In genomic region chr2:218485986-218486667, GRCh38 we compare ENCODE assay signal across 21 cellular contexts.
DNase-seq lines count a peak whose midpoint lies in the region; ATAC-seq and TF ChIP-seq lines count a peak whose summit lies in the region.
"Had no signal": no experiment of that assay in that cellular context is flagged by ENCODE, and none has a peak within 500 bp of the region (broad histone marks: within the 10 kb centered on the region; RNA-seq: fewer than 3 reads in every experiment).

No MANE protein-coding gene starts in this region.

- no peak overlapping the region for H3K4me3 Mint-ChIP-seq in T-helper 17 cell
- H3K4me3 Mint-ChIP-seq in activated naive CD4-positive, alpha-beta T cell treated with anti-CD3 and anti-CD28 coated beads, Interleukin-2, amount 10 ng/mL, durations not matched to agents 7 days and 5 days: no peak overlapping the region
- H3K4me3 Mint-ChIP-seq: CD4-positive, alpha-beta memory T cell had no signal

- TF ChIP-seq POLR2A in right lobe of liver (IDR thresholded peaks at IDR 0.05): no peak
- no peak for TF ChIP-seq POLR2A in sigmoid colon (IDR thresholded peaks at IDR 0.05)

- intact Hi-C loops in right lobe of liver (cut with DNase I) (no loop called here), sigmoid colon (cut with DNase I) (no loop called here)

- 48% methylated on average over 7 of the region's 7 CpGs for WGBS in right lobe of liver (ENCODE audit: insufficient coverage, low coverage, low lambda C conversion rate, missing lambda C conversion rate)
- WGBS in sigmoid colon, 2 donors: 69 to 78% methylated on average over 7 of the region's 7 CpGs

- H3K4me3 ChIP-seq in DOHH2 (ENCODE audit: low read length) (no peak overlapping the region), right lobe of liver (no peak overlapping the region), sigmoid colon (no peak overlapping the region)
- H3K4me3 ChIP-seq: Peyer's patch had no signal

- H3K36me3 ChIP-seq in DOHH2 (ENCODE audit: control insufficient read depth, low read length): peaks cover 76% of the 10 kb centered on the region
- H3K36me3 ChIP-seq in right lobe of liver: peaks cover 0 to 21% (median 6%) of the 10 kb centered on the region in 4 donors
- peaks cover 0 to 72% (median 8%) of the 10 kb centered on the region in 4 donors for H3K36me3 ChIP-seq in sigmoid colon

- H3K36me3 Mint-ChIP-seq in T-helper 17 cell (ENCODE audit: low read depth): no peaks in the 10 kb centered on the region
- H3K36me3 Mint-ChIP-seq in activated naive CD4-positive, alpha-beta T cell treated with anti-CD3 and anti-CD28 coated beads, Interleukin-2, amount 10 ng/mL, durations not matched to agents 7 days and 5 days: peaks cover 48% of the 10 kb centered on the region

- H3K9me3 ChIP-seq in DOHH2 (ENCODE audit: control insufficient read depth, insufficient read depth, low read length) (no peaks in the 10 kb centered on the region), T-helper 17 cell (ENCODE audit: control insufficient read depth, low read length, poor library complexity, severe bottlenecking) (no peaks in the 10 kb centered on the region), right lobe of liver (no peaks in the 10 kb centered on the region), sigmoid colon (no peaks in the 10 kb centered on the region)
- H3K9me3 ChIP-seq: BE2C, Peyer's patch had no signal

- TF ChIP-seq EP300 in sigmoid colon (IDR thresholded peaks at IDR 0.05): no peak

- peaks cover 9% of the 10 kb centered on the region for H3K79me2 ChIP-seq in DOHH2 (ENCODE audit: control insufficient read depth, low read length)

- H3K27ac ChIP-seq in DOHH2 (ENCODE audit: low read depth, low read length): 0 out of 2 replicates have a peak overlapping the region, but pooled peaks have one; percentile 10
- H3K27ac ChIP-seq in right lobe of liver: peak overlapping the region in 2 of 3 donors; percentile 11 to 26
- H3K27ac ChIP-seq in sigmoid colon: no peak overlapping the region
- H3K27ac ChIP-seq: KMS-11, Peyer's patch had no signal

- H3K4me1 Mint-ChIP-seq in T-helper 17 cell: peaks cover 2% of the 10 kb centered on the region
- peaks cover 15% of the 10 kb centered on the region for H3K4me1 Mint-ChIP-seq in activated naive CD4-positive, alpha-beta T cell treated with anti-CD3 and anti-CD28 coated beads, Interleukin-2, amount 10 ng/mL, durations not matched to agents 7 days and 5 days

- DNase-seq in DMS 273 (lab: John Stamatoyannopoulos, UW; ENCODE audit: unreplicated experiment) (peak; percentile 9), DMS 273 treated with DMSO at 0.1 percent for 48 hours (lab: John Stamatoyannopoulos, UW) (no peak), T-helper 17 cell (no peak), right lobe of liver (peak; percentile 45 to 75 (median 71)), sigmoid colon (no peak)
- DNase-seq in activated CD4-positive, alpha-beta T cell treated with anti-CD3 and anti-CD28 coated beads for 4 hours: no peak
- DNase-seq in activated naive CD4-positive, alpha-beta T cell treated with anti-CD3 and anti-CD28 coated beads, Interleukin-2, amount 10 ng/mL, durations not matched to agents 7 days and 5 days: no peak
- DNase-seq: 8988T; BE2C; Calu3; CD4-positive, alpha-beta memory T cell; DMS79 treated with DMSO at 0.1 percent for 48 hours; NCI-H1092 treated with DMSO at 0.1 percent for 48 hours; NCI-H2081; NCI-H748 treated with DMSO at 0.1 percent for 48 hours; NK-92 treated with Interleukin-12 subunit alpha and Interleukin-12 subunit beta, amount 100 ng/mL, for 24 hours; Peyer's patch; T-helper 2 cell had no signal

- no peaks in the 10 kb centered on the region for H3K27me3 ChIP-seq in DOHH2 (ENCODE audit: control insufficient read depth, low read length)
- H3K27me3 ChIP-seq in right lobe of liver: no peaks in the 10 kb centered on the region
- no peaks in the 10 kb centered on the region for H3K27me3 ChIP-seq in sigmoid colon
- H3K27me3 ChIP-seq: BE2C, Peyer's patch had no signal

- H4K20me1 ChIP-seq in DOHH2 (ENCODE audit: control insufficient read depth, insufficient read depth, low read depth, low read length): no peaks in the 10 kb centered on the region

- ATAC-seq in T-helper 17 cell (no peak), right lobe of liver (peak; percentile 77 to 94 (median 91))
- ATAC-seq: Right ventricle myocardium inferior had no signal

- H3K27ac Mint-ChIP-seq in T-helper 17 cell: peak overlapping the region; percentile 45
- no peak overlapping the region for H3K27ac Mint-ChIP-seq in activated naive CD4-positive, alpha-beta T cell treated with anti-CD3 and anti-CD28 coated beads, Interleukin-2, amount 10 ng/mL, durations not matched to agents 7 days and 5 days

- H3K9me2 ChIP-seq in DOHH2 (replicated peaks; ENCODE audit: control insufficient read depth, low read length): no peaks in the 10 kb centered on the region

- peaks cover 49% of the 10 kb centered on the region for H3K4me1 ChIP-seq in DOHH2 (ENCODE audit: control insufficient read depth, low read length)
- peaks cover 0 to 8% (median 0%) of the 10 kb centered on the region in 4 donors for H3K4me1 ChIP-seq in right lobe of liver
- H3K4me1 ChIP-seq in sigmoid colon: no peaks in the 10 kb centered on the region
- H3K4me1 ChIP-seq: BE2C, Peyer's patch had no signal

- H3K4me2 ChIP-seq in DOHH2 (ENCODE audit: low read length): no peak overlapping the region
- H3K4me2 ChIP-seq: KMS-11 had no signal

- TF ChIP-seq CTCF in DOHH2 (IDR thresholded peaks at IDR 0.05; ENCODE audit: low read depth, low read length, poor library complexity, severe bottlenecking) (no peak), right lobe of liver (IDR thresholded peaks at IDR 0.05) (no peak), sigmoid colon (IDR thresholded peaks at IDR 0.05) (no peak)

- H3K9me3 Mint-ChIP-seq in activated naive CD4-positive, alpha-beta T cell treated with anti-CD3 and anti-CD28 coated beads, Interleukin-2, amount 10 ng/mL, durations not matched to agents 7 days and 5 days: no peaks in the 10 kb centered on the region
- H3K9me3 Mint-ChIP-seq: CD4-positive, alpha-beta memory T cell had no signal

- CTCF ChIA-PET in activated naive CD4-positive, alpha-beta T cell treated with anti-CD3 and anti-CD28 coated beads, Interleukin-2, amount 10 ng/mL, durations not matched to agents 7 days and 5 days (lab: Charles Lee): no interaction called here

- H3K27me3 Mint-ChIP-seq in T-helper 17 cell: no peaks in the 10 kb centered on the region
- H3K27me3 Mint-ChIP-seq in activated naive CD4-positive, alpha-beta T cell treated with anti-CD3 and anti-CD28 coated beads, Interleukin-2, amount 10 ng/mL, durations not matched to agents 7 days and 5 days: no peaks in the 10 kb centered on the region
- H3K27me3 Mint-ChIP-seq: CD4-positive, alpha-beta memory T cell had no signal

- H3F3A ChIP-seq in DOHH2 (ENCODE audit: control insufficient read depth, insufficient read depth): peaks cover 23% of the 10 kb centered on the region

Comparison
In these comparisons a context has a peak if more than half of its experiments do, and no peak if none do; other contexts are left out.
1. DNase-seq: peak in DMS 273 (single experiment) and right lobe of liver (3 of 3); none in DMS 273 treated with DMSO at 0.1 percent for 48 hours (single experiment), T-helper 17 cell (0 of 3), sigmoid colon (single experiment), activated CD4-positive, alpha-beta T cell treated with anti-CD3 and anti-CD28 coated beads for 4 hours (0 of 2) and activated naive CD4-positive, alpha-beta T cell treated with anti-CD3 and anti-CD28 coated beads, Interleukin-2, amount 10 ng/mL, durations not matched to agents 7 days and 5 days (single experiment).
2. H3K27ac ChIP-seq: peak in DOHH2 (single experiment) and right lobe of liver (2 of 3); none in sigmoid colon (0 of 4).